ENCODE assay signal across 2 cellular contexts in the genomic region with DNA sequence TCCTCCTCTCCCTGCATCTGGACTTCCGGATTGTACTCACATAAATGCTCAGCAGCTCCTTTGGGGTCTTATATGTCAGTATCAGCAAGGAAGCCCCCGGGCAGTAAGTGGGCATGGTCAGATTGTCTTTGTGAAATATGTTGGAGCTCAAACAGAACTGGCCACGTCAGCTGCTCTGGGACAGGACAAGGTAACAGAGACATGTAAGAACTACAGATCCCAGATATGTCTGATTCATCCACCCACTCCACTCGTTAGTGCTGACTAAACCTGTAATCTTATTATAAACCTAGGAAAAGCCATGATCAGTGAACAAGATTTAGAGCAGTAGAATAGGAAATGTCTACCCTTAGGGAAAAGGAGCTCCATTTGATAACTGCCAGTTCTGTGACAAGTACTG.
TF ChIP-seq lines count a peak whose summit lies in the region.

No MANE protein-coding gene starts in this region.

TF ChIP-seq in GM12878, 131 proteins besides CTCF, POLR2A, EP300 and RAD21 (continued from another document):
- TF ChIP-seq, protein P1, sequence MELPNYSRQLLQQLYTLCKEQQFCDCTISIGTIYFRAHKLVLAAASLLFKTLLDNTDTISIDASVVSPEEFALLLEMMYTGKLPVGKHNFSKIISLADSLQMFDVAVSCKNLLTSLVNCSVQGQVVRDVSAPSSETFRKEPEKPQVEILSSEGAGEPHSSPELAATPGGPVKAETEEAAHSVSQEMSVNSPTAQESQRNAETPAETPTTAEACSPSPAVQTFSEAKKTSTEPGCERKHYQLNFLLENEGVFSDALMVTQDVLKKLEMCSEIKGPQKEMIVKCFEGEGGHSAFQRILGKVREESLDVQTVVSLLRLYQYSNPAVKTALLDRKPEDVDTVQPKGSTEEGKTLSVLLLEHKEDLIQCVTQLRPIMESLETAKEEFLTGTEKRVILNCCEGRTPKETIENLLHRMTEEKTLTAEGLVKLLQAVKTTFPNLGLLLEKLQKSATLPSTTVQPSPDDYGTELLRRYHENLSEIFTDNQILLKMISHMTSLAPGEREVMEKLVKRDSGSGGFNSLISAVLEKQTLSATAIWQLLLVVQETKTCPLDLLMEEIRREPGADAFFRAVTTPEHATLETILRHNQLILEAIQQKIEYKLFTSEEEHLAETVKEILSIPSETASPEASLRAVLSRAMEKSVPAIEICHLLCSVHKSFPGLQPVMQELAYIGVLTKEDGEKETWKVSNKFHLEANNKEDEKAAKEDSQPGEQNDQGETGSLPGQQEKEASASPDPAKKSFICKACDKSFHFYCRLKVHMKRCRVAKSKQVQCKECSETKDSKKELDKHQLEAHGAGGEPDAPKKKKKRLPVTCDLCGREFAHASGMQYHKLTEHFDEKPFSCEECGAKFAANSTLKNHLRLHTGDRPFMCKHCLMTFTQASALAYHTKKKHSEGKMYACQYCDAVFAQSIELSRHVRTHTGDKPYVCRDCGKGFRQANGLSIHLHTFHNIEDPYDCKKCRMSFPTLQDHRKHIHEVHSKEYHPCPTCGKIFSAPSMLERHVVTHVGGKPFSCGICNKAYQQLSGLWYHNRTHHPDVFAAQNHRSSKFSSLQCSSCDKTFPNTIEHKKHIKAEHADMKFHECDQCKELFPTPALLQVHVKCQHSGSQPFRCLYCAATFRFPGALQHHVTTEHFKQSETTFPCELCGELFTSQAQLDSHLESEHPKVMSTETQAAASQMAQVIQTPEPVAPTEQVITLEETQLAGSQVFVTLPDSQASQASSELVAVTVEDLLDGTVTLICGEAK (IDR thresholded peaks at IDR 0.05; ENCODE audit: borderline replicate concordance): no peak
- TF ChIP-seq, protein P2, sequence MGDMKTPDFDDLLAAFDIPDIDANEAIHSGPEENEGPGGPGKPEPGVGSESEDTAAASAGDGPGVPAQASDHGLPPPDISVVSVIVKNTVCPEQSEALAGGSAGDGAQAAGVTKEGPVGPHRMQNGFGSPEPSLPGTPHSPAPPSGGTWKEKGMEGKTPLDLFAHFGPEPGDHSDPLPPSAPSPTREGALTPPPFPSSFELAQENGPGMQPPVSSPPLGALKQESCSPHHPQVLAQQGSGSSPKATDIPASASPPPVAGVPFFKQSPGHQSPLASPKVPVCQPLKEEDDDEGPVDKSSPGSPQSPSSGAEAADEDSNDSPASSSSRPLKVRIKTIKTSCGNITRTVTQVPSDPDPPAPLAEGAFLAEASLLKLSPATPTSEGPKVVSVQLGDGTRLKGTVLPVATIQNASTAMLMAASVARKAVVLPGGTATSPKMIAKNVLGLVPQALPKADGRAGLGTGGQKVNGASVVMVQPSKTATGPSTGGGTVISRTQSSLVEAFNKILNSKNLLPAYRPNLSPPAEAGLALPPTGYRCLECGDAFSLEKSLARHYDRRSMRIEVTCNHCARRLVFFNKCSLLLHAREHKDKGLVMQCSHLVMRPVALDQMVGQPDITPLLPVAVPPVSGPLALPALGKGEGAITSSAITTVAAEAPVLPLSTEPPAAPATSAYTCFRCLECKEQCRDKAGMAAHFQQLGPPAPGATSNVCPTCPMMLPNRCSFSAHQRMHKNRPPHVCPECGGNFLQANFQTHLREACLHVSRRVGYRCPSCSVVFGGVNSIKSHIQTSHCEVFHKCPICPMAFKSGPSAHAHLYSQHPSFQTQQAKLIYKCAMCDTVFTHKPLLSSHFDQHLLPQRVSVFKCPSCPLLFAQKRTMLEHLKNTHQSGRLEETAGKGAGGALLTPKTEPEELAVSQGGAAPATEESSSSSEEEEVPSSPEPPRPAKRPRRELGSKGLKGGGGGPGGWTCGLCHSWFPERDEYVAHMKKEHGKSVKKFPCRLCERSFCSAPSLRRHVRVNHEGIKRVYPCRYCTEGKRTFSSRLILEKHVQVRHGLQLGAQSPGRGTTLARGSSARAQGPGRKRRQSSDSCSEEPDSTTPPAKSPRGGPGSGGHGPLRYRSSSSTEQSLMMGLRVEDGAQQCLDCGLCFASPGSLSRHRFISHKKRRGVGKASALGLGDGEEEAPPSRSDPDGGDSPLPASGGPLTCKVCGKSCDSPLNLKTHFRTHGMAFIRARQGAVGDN (IDR thresholded peaks at IDR 0.05): no peak
- TF ChIP-seq RFX5 (IDR thresholded peaks at IDR 0.05; ENCODE audit: low read depth, low read length) (no peak), SP1 (IDR thresholded peaks at IDR 0.05; ENCODE audit: low read depth, low read length) (no peak), MEF2B (IDR thresholded peaks at IDR 0.05; ENCODE audit: partially characterized antibody, poor library complexity, severe bottlenecking) (no peak), CBX5 (IDR thresholded peaks at IDR 0.05; ENCODE audit: low read depth) (no peak), SPI1 (IDR thresholded peaks at IDR 0.05; ENCODE audit: borderline replicate concordance, insufficient read depth, low read depth, low read length) (no peak), ZSCAN29 (IDR thresholded peaks at IDR 0.05) (no peak), TAF1 (IDR thresholded peaks at IDR 0.05; ENCODE audit: borderline replicate concordance, low read depth, low read length) (no peak)
- TF ChIP-seq, protein P3, sequence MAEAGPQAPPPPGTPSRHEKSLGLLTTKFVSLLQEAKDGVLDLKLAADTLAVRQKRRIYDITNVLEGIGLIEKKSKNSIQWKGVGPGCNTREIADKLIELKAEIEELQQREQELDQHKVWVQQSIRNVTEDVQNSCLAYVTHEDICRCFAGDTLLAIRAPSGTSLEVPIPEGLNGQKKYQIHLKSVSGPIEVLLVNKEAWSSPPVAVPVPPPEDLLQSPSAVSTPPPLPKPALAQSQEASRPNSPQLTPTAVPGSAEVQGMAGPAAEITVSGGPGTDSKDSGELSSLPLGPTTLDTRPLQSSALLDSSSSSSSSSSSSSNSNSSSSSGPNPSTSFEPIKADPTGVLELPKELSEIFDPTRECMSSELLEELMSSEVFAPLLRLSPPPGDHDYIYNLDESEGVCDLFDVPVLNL (IDR thresholded peaks at IDR 0.05; ENCODE audit: low read depth, low read length): no peak
- TF ChIP-seq, protein P4, sequence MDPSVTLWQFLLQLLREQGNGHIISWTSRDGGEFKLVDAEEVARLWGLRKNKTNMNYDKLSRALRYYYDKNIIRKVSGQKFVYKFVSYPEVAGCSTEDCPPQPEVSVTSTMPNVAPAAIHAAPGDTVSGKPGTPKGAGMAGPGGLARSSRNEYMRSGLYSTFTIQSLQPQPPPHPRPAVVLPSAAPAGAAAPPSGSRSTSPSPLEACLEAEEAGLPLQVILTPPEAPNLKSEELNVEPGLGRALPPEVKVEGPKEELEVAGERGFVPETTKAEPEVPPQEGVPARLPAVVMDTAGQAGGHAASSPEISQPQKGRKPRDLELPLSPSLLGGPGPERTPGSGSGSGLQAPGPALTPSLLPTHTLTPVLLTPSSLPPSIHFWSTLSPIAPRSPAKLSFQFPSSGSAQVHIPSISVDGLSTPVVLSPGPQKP (IDR thresholded peaks at IDR 0.05; ENCODE audit: low read depth, low read length): no peak

TF ChIP-seq in WTC11, 78 proteins besides CTCF, POLR2A, EP300 and RAD21 (continued from another document):
- TF ChIP-seq, protein P5, sequence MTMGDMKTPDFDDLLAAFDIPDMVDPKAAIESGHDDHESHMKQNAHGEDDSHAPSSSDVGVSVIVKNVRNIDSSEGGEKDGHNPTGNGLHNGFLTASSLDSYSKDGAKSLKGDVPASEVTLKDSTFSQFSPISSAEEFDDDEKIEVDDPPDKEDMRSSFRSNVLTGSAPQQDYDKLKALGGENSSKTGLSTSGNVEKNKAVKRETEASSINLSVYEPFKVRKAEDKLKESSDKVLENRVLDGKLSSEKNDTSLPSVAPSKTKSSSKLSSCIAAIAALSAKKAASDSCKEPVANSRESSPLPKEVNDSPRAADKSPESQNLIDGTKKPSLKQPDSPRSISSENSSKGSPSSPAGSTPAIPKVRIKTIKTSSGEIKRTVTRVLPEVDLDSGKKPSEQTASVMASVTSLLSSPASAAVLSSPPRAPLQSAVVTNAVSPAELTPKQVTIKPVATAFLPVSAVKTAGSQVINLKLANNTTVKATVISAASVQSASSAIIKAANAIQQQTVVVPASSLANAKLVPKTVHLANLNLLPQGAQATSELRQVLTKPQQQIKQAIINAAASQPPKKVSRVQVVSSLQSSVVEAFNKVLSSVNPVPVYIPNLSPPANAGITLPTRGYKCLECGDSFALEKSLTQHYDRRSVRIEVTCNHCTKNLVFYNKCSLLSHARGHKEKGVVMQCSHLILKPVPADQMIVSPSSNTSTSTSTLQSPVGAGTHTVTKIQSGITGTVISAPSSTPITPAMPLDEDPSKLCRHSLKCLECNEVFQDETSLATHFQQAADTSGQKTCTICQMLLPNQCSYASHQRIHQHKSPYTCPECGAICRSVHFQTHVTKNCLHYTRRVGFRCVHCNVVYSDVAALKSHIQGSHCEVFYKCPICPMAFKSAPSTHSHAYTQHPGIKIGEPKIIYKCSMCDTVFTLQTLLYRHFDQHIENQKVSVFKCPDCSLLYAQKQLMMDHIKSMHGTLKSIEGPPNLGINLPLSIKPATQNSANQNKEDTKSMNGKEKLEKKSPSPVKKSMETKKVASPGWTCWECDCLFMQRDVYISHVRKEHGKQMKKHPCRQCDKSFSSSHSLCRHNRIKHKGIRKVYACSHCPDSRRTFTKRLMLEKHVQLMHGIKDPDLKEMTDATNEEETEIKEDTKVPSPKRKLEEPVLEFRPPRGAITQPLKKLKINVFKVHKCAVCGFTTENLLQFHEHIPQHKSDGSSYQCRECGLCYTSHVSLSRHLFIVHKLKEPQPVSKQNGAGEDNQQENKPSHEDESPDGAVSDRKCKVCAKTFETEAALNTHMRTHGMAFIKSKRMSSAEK (CRISPR knock-in tag; IDR thresholded peaks at IDR 0.05; ENCODE audit: borderline replicate concordance): no peak
- TF ChIP-seq JAZF1 (CRISPR knock-in tag; IDR thresholded peaks at IDR 0.05): no peak
- TF ChIP-seq GABPB1 (CRISPR knock-in tag; IDR thresholded peaks at IDR 0.05): no peak
- no peak for TF ChIP-seq OVOL2 (CRISPR knock-in tag; IDR thresholded peaks at IDR 0.05; ENCODE audit: borderline replicate concordance)
- TF ChIP-seq ZNF396 (CRISPR knock-in tag; IDR thresholded peaks at IDR 0.05; ENCODE audit: borderline replicate concordance): no peak
- TF ChIP-seq EMX1 (CRISPR knock-in tag; IDR thresholded peaks at IDR 0.05): no peak
- TF ChIP-seq NR1H2 (CRISPR knock-in tag; IDR thresholded peaks at IDR 0.05): no peak
